1 cellular context compared by ENCODE assay signal in genomic region chr14:24273422-24273998, GRCh38.
TF ChIP-seq lines count a peak whose summit lies in the region.

No MANE protein-coding gene starts in this region.

TF ChIP-seq in HCT116, 20 proteins besides CTCF, POLR2A, EP300 and RAD21 (continued from another document):
- no peak for TF ChIP-seq ZBTB33 (IDR thresholded peaks at IDR 0.05; ENCODE audit: extremely low read depth, insufficient replicate concordance, low read length)
- no peak for TF ChIP-seq SP1 (IDR thresholded peaks at IDR 0.05; ENCODE audit: low read depth)
